ENCODE assay signal across 5 cellular contexts in genomic region chr14:45081096-45081495, GRCh38. TPM values are rescaled to one million over a fixed set of nuclear protein-coding genes. Genes with fewer than 3 reads are reported as not detected.
DNase-seq lines count a peak whose midpoint lies in the region; ATAC-seq, FAIRE-seq and TF ChIP-seq lines count a peak whose summit lies in the region.
"Not testable (repeated sequence)": the region's sequence is repeated elsewhere in the genome, so short reads cannot be mapped to it uniquely, and the experiment has no call there.

No MANE protein-coding gene starts in this region.

- TF ChIP-seq POLR2A in H1 (IDR thresholded peaks at IDR 0.05; ENCODE audit: control extremely low read depth in 1 of 2, low read depth in 2 of 2, low read length in 2 of 2): not testable (repeated sequence)

- H3K79me1 ChIP-seq in H1 (ENCODE audit: low read depth, low read length); mesendoderm (ENCODE audit: low read length); trophoblast cell (ENCODE audit: low read length): not testable (repeated sequence)

- H3K4ac ChIP-seq in H1 (replicated peaks; ENCODE audit: insufficient read length, low read depth, low read length); mesendoderm (ENCODE audit: low read depth, low read length); trophoblast cell (ENCODE audit: low read depth, low read length): not testable (repeated sequence)

- not testable (repeated sequence) for H2BK20ac ChIP-seq in H1 (ENCODE audit: low read length)

- not testable (repeated sequence) for H3K9me3 ChIP-seq in T-helper 17 cell (ENCODE audit: control insufficient read depth, low read length, poor library complexity, severe bottlenecking); H1 (ENCODE audit: insufficient read depth in 2 of 2, low read depth in 1 of 2, low read length in 1 of 2); trophoblast cell (ENCODE audit: insufficient read depth, low read depth, low read length)

- not testable (repeated sequence) for H3K36me3 Mint-ChIP-seq in T-helper 17 cell (ENCODE audit: low read depth); activated CD8-positive, alpha-beta T cell treated with anti-CD3 and anti-CD28 coated beads for 36 hours (ENCODE audit: low read depth)

- H3K4me2 ChIP-seq in H1 (ENCODE audit: insufficient read depth in 1 of 2, low read depth in 2 of 2, low read length in 2 of 2); mesendoderm (ENCODE audit: low read length); trophoblast cell (ENCODE audit: low read length): not testable (repeated sequence)

- not testable (repeated sequence) for H3K27me3 ChIP-seq in H1 (replicated peaks in 1 of 4; ENCODE audit: control insufficient read depth in 3 of 4, extremely low read depth in 1 of 4, insufficient read depth in 3 of 4, low read length in 3 of 4); mesendoderm (ENCODE audit: insufficient read depth, low read length, poor library complexity); trophoblast cell (ENCODE audit: insufficient read depth, low read length)

- H4K8ac ChIP-seq in H1 (ENCODE audit: extremely low read depth, insufficient read depth, low read length): peak overlapping the region; percentile 35; the same call in 1 of the 2 replicates
- not testable (repeated sequence) for H4K8ac ChIP-seq in mesendoderm (ENCODE audit: low read depth, low read length)
- H4K8ac ChIP-seq in trophoblast cell (ENCODE audit: low read depth, low read length): peak overlapping the region; percentile 47

- not testable (repeated sequence) for H3K9me3 Mint-ChIP-seq in activated CD8-positive, alpha-beta T cell treated with anti-CD3 and anti-CD28 coated beads for 36 hours

- not testable (repeated sequence) for H3K23ac ChIP-seq in H1 (ENCODE audit: insufficient read length); mesendoderm (ENCODE audit: low read length); trophoblast cell (ENCODE audit: low read length)

- H4K12ac ChIP-seq in trophoblast cell (ENCODE audit: low read depth, low read length): not testable (repeated sequence)

- not testable (repeated sequence) for H3K4me1 ChIP-seq in H1 (replicated peaks in 1 of 4; ENCODE audit: control insufficient read depth in 3 of 4, insufficient read depth in 4 of 4, low read length in 3 of 4); mesendoderm (ENCODE audit: control insufficient read depth, low read depth, low read length); trophoblast cell (ENCODE audit: control insufficient read depth in 1 of 2, insufficient read depth in 2 of 2, low read length in 2 of 2)

- not testable (repeated sequence) for H3K4me3 Mint-ChIP-seq in T-helper 17 cell; activated CD8-positive, alpha-beta T cell treated with anti-CD3 and anti-CD28 coated beads for 36 hours

- CTCF ChIA-PET in activated CD8-positive, alpha-beta T cell treated with anti-CD3 and anti-CD28 coated beads for 36 hours (lab: Charles Lee): not testable (repeated sequence)
- CTCF ChIA-PET in H1 (lab: Charles Lee; ENCODE audit: partially characterized antibody): interaction anchor here (0.7 kb wide), 1 partner anchor 161 kb away, joined by 3 read pairs; no protein-coding TSS in a partner anchor

- H3K14ac ChIP-seq in H1 (ENCODE audit: insufficient read length); trophoblast cell (ENCODE audit: low read length): not testable (repeated sequence)

- not testable (repeated sequence) for H4K20me1 ChIP-seq in H1 (replicated peaks in 1 of 2; ENCODE audit: control insufficient read depth in 1 of 2, insufficient read depth in 2 of 2, low read length in 2 of 2)

- not testable (repeated sequence) for H3K23me2 ChIP-seq in H1 (ENCODE audit: low read depth, low read length)

- H3K9ac ChIP-seq in H1 (replicated peaks in 1 of 4; ENCODE audit: extremely low read depth in 1 of 4, low read depth in 3 of 4, low read length in 3 of 4); mesendoderm (ENCODE audit: low read length); trophoblast cell (ENCODE audit: low read length): not testable (repeated sequence)

- not testable (repeated sequence) for TF ChIP-seq RAD21 in H1 (IDR thresholded peaks at IDR 0.05 in 1 of 2, conservative IDR thresholded peaks at IDR 0.05 in 1 of 2; ENCODE audit: low read depth in 2 of 2, low read length in 2 of 2)

- not testable (repeated sequence) for H2AK5ac ChIP-seq in H1 (ENCODE audit: low read depth, low read length); mesendoderm (ENCODE audit: low read length); trophoblast cell (ENCODE audit: low read length)

- not testable (repeated sequence) for H3K4me3 ChIP-seq in H1 (ENCODE audit: extremely low read depth in 1 of 4, insufficient read depth in 2 of 4, low read depth in 3 of 4, low read length in 4 of 4); mesendoderm (ENCODE audit: low read length); trophoblast cell (ENCODE audit: low read depth, low read length)

- H3K18ac ChIP-seq in H1 (ENCODE audit: extremely low read depth, low read length); mesendoderm (ENCODE audit: low read length); trophoblast cell (ENCODE audit: low read length): not testable (repeated sequence)

- H3K27me3 Mint-ChIP-seq in T-helper 17 cell; activated CD8-positive, alpha-beta T cell treated with anti-CD3 and anti-CD28 coated beads for 36 hours: not testable (repeated sequence)

- H2BK15ac ChIP-seq in H1 (ENCODE audit: low read length); mesendoderm (replicated peaks; ENCODE audit: low read depth): not testable (repeated sequence)

- peak overlapping the region; percentile 37 for H3K27ac Mint-ChIP-seq in T-helper 17 cell
- not testable (repeated sequence) for H3K27ac Mint-ChIP-seq in activated CD8-positive, alpha-beta T cell treated with anti-CD3 and anti-CD28 coated beads for 36 hours

- intact Hi-C loops in activated CD8-positive, alpha-beta T cell treated with anti-CD3 and anti-CD28 coated beads for 36 hours (cut with micrococcal nuclease): loop anchor here (10.0 kb wide), 1 partner anchor 186 kb away; a partner anchor contains a TSS

- not testable (repeated sequence) for H4K5ac ChIP-seq in H1 (ENCODE audit: insufficient read length, low read depth, low read length); mesendoderm (ENCODE audit: low read length)

- DNase-seq in T-helper 17 cell; H1 (ENCODE audit: low read depth in 1 of 2, low spot score in 2 of 2); trophoblast cell: not testable (repeated sequence)
- DNase-seq in activated CD8-positive, alpha-beta T cell treated with anti-CD3 and anti-CD28 coated beads for 36 hours: peak; percentile 9
- peak; percentile 21 for DNase-seq in mesendoderm

- H4K91ac ChIP-seq in H1 (replicated peaks; ENCODE audit: insufficient read length, low read length); trophoblast cell (ENCODE audit: low read depth, low read length): not testable (repeated sequence)

- peaks cover 15 to 22% of the 10 kb centered on the region in 2 experiments for H3K79me2 ChIP-seq in H1 (ENCODE audit: control insufficient read depth in 1 of 2, insufficient read depth in 2 of 2, low read length in 2 of 2)
- H3K79me2 ChIP-seq in mesendoderm (ENCODE audit: control insufficient read depth, insufficient read depth, low read length): peaks cover 21% of the 10 kb centered on the region
- not testable (repeated sequence) for H3K79me2 ChIP-seq in trophoblast cell (ENCODE audit: control insufficient read depth, insufficient read depth, low read length, poor library complexity)

- 98% methylated on average over 3 of the region's 3 CpGs; no CpG with 5 or more reads in 1 of the 2 experiments for WGBS in H1 (ENCODE audit: extremely low coverage in 1 of 2, insufficient coverage in 1 of 2, insufficient read length in 1 of 2, insufficient replicate concordance in 2 of 2, low coverage in 1 of 2, low lambda C conversion rate in 2 of 2, missing lambda C conversion rate in 1 of 2), 2 experiments
- WGBS in mesendoderm (ENCODE audit: extremely low coverage, insufficient coverage, low lambda C conversion rate): no CpG with 5 or more reads among the region's 3 CpGs
- WGBS in trophoblast cell (ENCODE audit: extremely low coverage, insufficient coverage, insufficient read length): no CpG with 5 or more reads among the region's 3 CpGs

- POLR2A ChIA-PET in activated CD8-positive, alpha-beta T cell treated with anti-CD3 and anti-CD28 coated beads for 36 hours (lab: Charles Lee): not testable (repeated sequence)
- POLR2A ChIA-PET in H1 (lab: Charles Lee; ENCODE audit: partially characterized antibody): interaction anchor here (1.0 kb wide), 1 partner anchor 38 kb away, joined by 3 read pairs; no protein-coding TSS in a partner anchor

- 0 out of 2 replicates have a peak overlapping the region, but pooled peaks have one; percentile 9 for H2AFZ ChIP-seq in H1 (ENCODE audit: low read length)
- H2AFZ ChIP-seq in trophoblast cell (ENCODE audit: insufficient read depth, low read length, poor library complexity): not testable (repeated sequence)

- not testable (repeated sequence) for H3K27ac ChIP-seq in H1 (ENCODE audit: low read depth, low read length); mesendoderm (ENCODE audit: low read depth, low read length); trophoblast cell (ENCODE audit: low read depth, low read length)

- not testable (repeated sequence) for FAIRE-seq in H1 (lab: Jason Lieb, UNC)

- not testable (repeated sequence) for H2BK5ac ChIP-seq in H1 (ENCODE audit: low read depth, low read length); mesendoderm (ENCODE audit: low read length); trophoblast cell (ENCODE audit: low read depth, low read length, poor library complexity)

- not testable (repeated sequence) for H2BK12ac ChIP-seq in H1 (ENCODE audit: low read depth, low read length); trophoblast cell (ENCODE audit: low read length)

- H3K56ac ChIP-seq in H1 (replicated peaks; ENCODE audit: insufficient read length, low read depth, low read length); mesendoderm (ENCODE audit: low read length): not testable (repeated sequence)

- H2BK120ac ChIP-seq in H1 (replicated peaks; ENCODE audit: low read depth, low read length); mesendoderm (ENCODE audit: low read depth, low read length); trophoblast cell (ENCODE audit: insufficient read depth, low read length, poor library complexity): not testable (repeated sequence)

- not testable (repeated sequence) for H3K36me3 ChIP-seq in H1 (ENCODE audit: control insufficient read depth in 2 of 4, insufficient read depth in 4 of 4, low read length in 3 of 4); mesendoderm (ENCODE audit: control insufficient read depth, insufficient read depth, low read length); trophoblast cell (ENCODE audit: control insufficient read depth in 1 of 2, insufficient read depth in 2 of 2, low read length in 2 of 2)

- not testable (repeated sequence) for TF ChIP-seq CTCF in activated CD8-positive, alpha-beta T cell treated with anti-CD3 and anti-CD28 coated beads for 36 hours (IDR thresholded peaks at IDR 0.05); H1 (IDR thresholded peaks at IDR 0.05; ENCODE audit: control extremely low read depth in 1 of 3, insufficient read depth in 1 of 3, low read depth in 1 of 3, low read length in 3 of 3)

- ATAC-seq in T-helper 17 cell; activated CD8-positive, alpha-beta T cell treated with anti-CD3 and anti-CD28 coated beads for 36 hours: not testable (repeated sequence)

- H3K4me1 Mint-ChIP-seq in T-helper 17 cell: peaks cover 20% of the 10 kb centered on the region
- peaks cover 21% of the 10 kb centered on the region for H3K4me1 Mint-ChIP-seq in activated CD8-positive, alpha-beta T cell treated with anti-CD3 and anti-CD28 coated beads for 36 hours (ENCODE audit: low read depth)

- not testable (repeated sequence) for TF ChIP-seq EP300 in H1 (IDR thresholded peaks at IDR 0.05; ENCODE audit: borderline replicate concordance in 1 of 2, low read depth in 2 of 2, low read length in 2 of 2)

RNA-seq across cellular contexts. Expression of gene PRPF39, which starts 2.8 kb away (rescaled TPM):
- total RNA-seq in T-helper 17 cell: 10 to 100 TPM; 62.7 to 65.5 TPM
- 10 to 100 TPM; 45.7 to 48.3 TPM for total RNA-seq in activated CD8-positive, alpha-beta T cell treated with anti-CD3 and anti-CD28 coated beads for 36 hours
- 36.7 and 43.3 TPM in 2 replicates for total RNA-seq in H1 (2021; fragmentation: NEBNext Ultra II Directional; extraction: Animal tissue kit (Norgen Biotek cat#: 25700))
- 14.4 and 22.4 TPM in 2 replicates for polyA plus RNA-seq in H1 (2011; rRNA removed)
- polyA plus RNA-seq in H1 (2011; cell fraction: cytosol; rRNA removed): 21.6 TPM
- polyA plus RNA-seq in H1 (2011; cell fraction: nucleus; rRNA removed): 59.0 TPM
- 19.7 to 35.7 TPM (median 27.5 TPM) in 4 replicates for polyA plus RNA-seq in H1 (2012, experiment 1 of 2)
- 1.4 TPM for polyA plus RNA-seq in H1 (2012, experiment 2 of 2)
- 24.0 TPM for polyA plus RNA-seq in H1 (2013, experiment 1 of 2)
- 20.2 TPM for polyA plus RNA-seq in H1 (2013, experiment 2 of 2)
- polyA minus RNA-seq in H1 (2011; rRNA and poly(A)+ RNA removed): 54.7 and 78.1 TPM in 2 replicates
- 19.3 TPM for polyA minus RNA-seq in H1 (2011; cell fraction: cytosol; rRNA and poly(A)+ RNA removed)
- 132 TPM for polyA minus RNA-seq in H1 (2011; cell fraction: nucleus; rRNA and poly(A)+ RNA removed)
- polyA plus RNA-seq in mesendoderm (2013, experiment 1 of 2): 17.7 TPM
- polyA plus RNA-seq in mesendoderm (2013, experiment 2 of 2): 17.3 TPM
- 23.0 and 23.1 TPM in 2 replicates for polyA plus RNA-seq in trophoblast cell (2013)

RNA-seq across cellular contexts. Expression of gene FKBP3, which starts 53.2 kb away (rescaled TPM):
- total RNA-seq in T-helper 17 cell: 10 to 100 TPM; 30.1 to 31.4 TPM
- total RNA-seq in activated CD8-positive, alpha-beta T cell treated with anti-CD3 and anti-CD28 coated beads for 36 hours: 10 to 100 TPM; 65.6 to 66.4 TPM
- 148 and 149 TPM in 2 replicates for total RNA-seq in H1 (2021; fragmentation: NEBNext Ultra II Directional; extraction: Animal tissue kit (Norgen Biotek cat#: 25700))
- 19.2 and 36.0 TPM in 2 replicates for polyA plus RNA-seq in H1 (2011; rRNA removed)
- polyA plus RNA-seq in H1 (2011; cell fraction: cytosol; rRNA removed): 103 TPM
- 10.5 TPM for polyA plus RNA-seq in H1 (2011; cell fraction: nucleus; rRNA removed)
- 106 to 201 TPM (median 113 TPM) in 4 replicates for polyA plus RNA-seq in H1 (2012, experiment 1 of 2)
- 43.2 TPM for polyA plus RNA-seq in H1 (2012, experiment 2 of 2)
- polyA plus RNA-seq in H1 (2013, experiment 1 of 2): 179 TPM
- polyA plus RNA-seq in H1 (2013, experiment 2 of 2): 178 TPM
- 6.5 and 7.2 TPM in 2 replicates for polyA minus RNA-seq in H1 (2011; rRNA and poly(A)+ RNA removed)
- 13.6 TPM for polyA minus RNA-seq in H1 (2011; cell fraction: cytosol; rRNA and poly(A)+ RNA removed)
- polyA minus RNA-seq in H1 (2011; cell fraction: nucleus; rRNA and poly(A)+ RNA removed): 22.0 TPM
- 180 TPM for polyA plus RNA-seq in mesendoderm (2013, experiment 1 of 2)
- 176 TPM for polyA plus RNA-seq in mesendoderm (2013, experiment 2 of 2)
- polyA plus RNA-seq in trophoblast cell (2013): 81.0 and 85.4 TPM in 2 replicates

RNA-seq across cellular contexts. Expression of gene FANCM, which starts 54.6 kb away (rescaled TPM):
- 1 to 10 TPM; 7.9 to 8.9 TPM for total RNA-seq in T-helper 17 cell
- 10 to 100 TPM; 15.8 to 17.0 TPM for total RNA-seq in activated CD8-positive, alpha-beta T cell treated with anti-CD3 and anti-CD28 coated beads for 36 hours
- total RNA-seq in H1 (2021; fragmentation: NEBNext Ultra II Directional; extraction: Animal tissue kit (Norgen Biotek cat#: 25700)): 10.5 and 12.5 TPM in 2 replicates
- 2.3 and 3.2 TPM in 2 replicates for polyA plus RNA-seq in H1 (2011; rRNA removed)
- polyA plus RNA-seq in H1 (2011; cell fraction: cytosol; rRNA removed): 3.9 TPM
- polyA plus RNA-seq in H1 (2011; cell fraction: nucleus; rRNA removed): 5.2 TPM
- 3.7 to 7.1 TPM (median 4.5 TPM) in 4 replicates for polyA plus RNA-seq in H1 (2012, experiment 1 of 2)
- 0.35 TPM for polyA plus RNA-seq in H1 (2012, experiment 2 of 2)
- polyA plus RNA-seq in H1 (2013, experiment 1 of 2): 4.4 TPM
- 4.6 TPM for polyA plus RNA-seq in H1 (2013, experiment 2 of 2)
- polyA minus RNA-seq in H1 (2011; rRNA and poly(A)+ RNA removed): 13.1 and 18.8 TPM in 2 replicates
- 10.1 TPM for polyA minus RNA-seq in H1 (2011; cell fraction: cytosol; rRNA and poly(A)+ RNA removed)
- polyA minus RNA-seq in H1 (2011; cell fraction: nucleus; rRNA and poly(A)+ RNA removed): 23.1 TPM
- 3.1 TPM for polyA plus RNA-seq in mesendoderm (2013, experiment 1 of 2)
- polyA plus RNA-seq in mesendoderm (2013, experiment 2 of 2): 3.3 TPM
- polyA plus RNA-seq in trophoblast cell (2013): 3.1 and 3.2 TPM in 2 replicates
